In genomic region chr1:58804853-58805252, GRCh38 we compare ENCODE assay signal across 20 cellular contexts.
DNase-seq lines count a peak whose midpoint lies in the region; ATAC-seq and TF ChIP-seq lines count a peak whose summit lies in the region.
"Had no signal": no experiment of that assay in that cellular context is flagged by ENCODE, and none has a peak within 500 bp of the region (broad histone marks: within the 10 kb centered on the region; RNA-seq: fewer than 3 reads in every experiment).

No MANE protein-coding gene starts in this region.

- no peak for ATAC-seq in memory B cell (ENCODE audit: low read depth)
- ATAC-seq: left lung, Right ventricle myocardium inferior had no signal

- H3K9me3 ChIP-seq in HEK293 (ENCODE audit: control insufficient read depth, insufficient read depth, low read depth, low read length): no peaks in the 10 kb centered on the region
- H3K9me3 ChIP-seq: left lung, MG63 had no signal

- H3K4me3 ChIP-seq in HEK293 (ENCODE audit: low read depth, low read length): no peak overlapping the region
- H3K4me3 ChIP-seq: cardiac muscle cell, left lung, MG63, skin epidermis had no signal

- H3K9me3 Mint-ChIP-seq in memory B cell: no peaks in the 10 kb centered on the region

- TF ChIP-seq CTCF in HEK293 (tag by site-specific recombination; IDR thresholded peaks at IDR 0.05): peak; percentile 45; the same call in 1 of the 2 replicates

- CTCF ChIA-PET in HEK293 (lab: Yijun Ruan, JAX): interaction anchor here (0.6 to 1.5 kb wide), 3 partner anchors 11 to 909 kb away, joined by 3 to 5 read pairs (median 4); no protein-coding TSS in a partner anchor

- peaks cover 48% of the 10 kb centered on the region for H3K4me1 Mint-ChIP-seq in memory B cell

- no peak overlapping the region for H3K4me3 Mint-ChIP-seq in memory B cell

- DNase-seq in DMS53 (lab: John Stamatoyannopoulos, UW) (peak; percentile 90), SW480 (ENCODE audit: low spot score) (peak; percentile 52), memory B cell (ENCODE audit: low spot score in 2 of 2) (no peak), amniotic stem cell (lab: John Stamatoyannopoulos, UW) (no peak), GF-D8 (lab: John Stamatoyannopoulos, UW) (no peak)
- DNase-seq in activated effector memory CD4-positive, alpha-beta T cell treated with anti-CD3 and anti-CD28 coated beads, Interleukin-2, amount 50 U/mL, for 16 hours: no peak
- DNase-seq in stimulated activated CD8-positive, alpha-beta memory T cell treated with anti-CD3 and anti-CD28 coated beads, Interleukin-4, amount 100 ng/mL, for 48 hours: no peak
- DNase-seq: activated CD4-positive, alpha-beta T cell treated with anti-CD3 and anti-CD28 coated beads for 4 hours; activated T-cell treated with anti-CD3 and anti-CD28 coated beads, Interleukin-2, amount 50 U/mL, for 1 hour; COR-L47; effector CD8-positive, alpha-beta T cell; hypothalamus; left lung; MG63; NCI-H2081; stimulated activated naive CD4-positive, alpha-beta T cell treated with Interleukin-2 at 50 U/mL for 16 hours had no signal

- POLR2A ChIA-PET in HEK293 (lab: Yijun Ruan, JAX): no interaction called here

- no peaks in the 10 kb centered on the region for H3K27me3 Mint-ChIP-seq in memory B cell

- H3K27ac ChIP-seq in HEK293 (ENCODE audit: extremely low read depth, low read depth, low read length): no peak overlapping the region
- H3K27ac ChIP-seq: cardiac muscle cell, left lung had no signal

- H3K27ac Mint-ChIP-seq in memory B cell: peak overlapping the region; percentile 93

- H3K36me3 Mint-ChIP-seq in memory B cell: peaks cover 8% of the 10 kb centered on the region

- H3K36me3 ChIP-seq in HEK293 (ENCODE audit: control insufficient read depth in 2 of 2, insufficient read depth in 1 of 2, low read length in 2 of 2): no peaks in the 10 kb centered on the region
- H3K36me3 ChIP-seq: cardiac muscle cell, left lung, MG63 had no signal

- H3K4me1 ChIP-seq in HEK293 (ENCODE audit: control insufficient read depth, insufficient read depth, low read length): no peaks in the 10 kb centered on the region

TF ChIP-seq in HEK293, 187 proteins besides CTCF, POLR2A, EP300 and RAD21:
- peak; percentile 40 for TF ChIP-seq ZNF341 (tag by site-specific recombination; IDR thresholded peaks at IDR 0.05; ENCODE audit: low read depth)
- TF ChIP-seq, protein P1, sequence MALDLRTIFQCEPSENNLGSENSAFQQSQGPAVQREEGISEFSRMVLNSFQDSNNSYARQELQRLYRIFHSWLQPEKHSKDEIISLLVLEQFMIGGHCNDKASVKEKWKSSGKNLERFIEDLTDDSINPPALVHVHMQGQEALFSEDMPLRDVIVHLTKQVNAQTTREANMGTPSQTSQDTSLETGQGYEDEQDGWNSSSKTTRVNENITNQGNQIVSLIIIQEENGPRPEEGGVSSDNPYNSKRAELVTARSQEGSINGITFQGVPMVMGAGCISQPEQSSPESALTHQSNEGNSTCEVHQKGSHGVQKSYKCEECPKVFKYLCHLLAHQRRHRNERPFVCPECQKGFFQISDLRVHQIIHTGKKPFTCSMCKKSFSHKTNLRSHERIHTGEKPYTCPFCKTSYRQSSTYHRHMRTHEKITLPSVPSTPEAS (tag by site-specific recombination; IDR thresholded peaks at IDR 0.05): peak; percentile 56; the same call in 1 of the 2 replicates
- no peak for TF ChIP-seq ZNF214 (tag by site-specific recombination; IDR thresholded peaks at IDR 0.05; ENCODE audit: borderline replicate concordance)

Comparison
In these comparisons a context has a peak if more than half of its experiments do, and no peak if none do; other contexts are left out.
1. DNase-seq: peak in DMS53 (single experiment) and SW480 (single experiment); none in memory B cell (0 of 2), activated effector memory CD4-positive, alpha-beta T cell treated with anti-CD3 and anti-CD28 coated beads, Interleukin-2, amount 50 U/mL, for 16 hours (single experiment), amniotic stem cell (single experiment), GF-D8 (single experiment) and stimulated activated CD8-positive, alpha-beta memory T cell treated with anti-CD3 and anti-CD28 coated beads, Interleukin-4, amount 100 ng/mL, for 48 hours (single experiment).